Comparison of ENCODE assay signal across 8 cellular contexts in genomic region chr17:68290955-68291835, GRCh38. TPM values are rescaled to one million over a fixed set of nuclear protein-coding genes. Genes with fewer than 3 reads are reported as not detected.
DNase-seq lines count a peak whose midpoint lies in the region; ATAC-seq and TF ChIP-seq lines count a peak whose summit lies in the region.

TSS of gene ARSG (plus strand) at chr17:68291495. CDS start at chr17:68307494, 15,999 bp downstream.
TSS of gene SLC16A6 (minus strand) at chr17:68291127. CDS start at chr17:68278320, 12,807 bp downstream.

- peak; percentile 65 for DNase-seq in GM03348 (ENCODE audit: low spot score)
- DNase-seq in HCEC 1CT: peak; percentile 43
- DNase-seq in MM.1S: peak; percentile 87
- peak; percentile 76 to 88 (median 83) for DNase-seq in T-cell
- DNase-seq in amygdala (lab: John Stamatoyannopoulos, UW): peak in 42 of 56 donors; percentile 4 to 82 (median 48)
- peak; percentile 82 for DNase-seq in hepatocyte (ENCODE audit: low spot score)
- DNase-seq in sciatic nerve (ENCODE audit: low spot score): peak; percentile 75
- no peak for DNase-seq in dedifferentiated amniotic fluid mesenchymal stem cell (ENCODE audit: extremely low spot score)

- H3K27me3 Mint-ChIP-seq in T-cell: no peaks in the 10 kb centered on the region

- peaks cover 53 to 72% (median 61%) of the 10 kb centered on the region in 3 donors for H3K4me1 Mint-ChIP-seq in T-cell

- H3K9me2 ChIP-seq in MM.1S (replicated peaks; ENCODE audit: insufficient read depth, low read length) (no peaks in the 10 kb centered on the region), hepatocyte (replicated peaks; ENCODE audit: insufficient read depth) (no peaks in the 10 kb centered on the region)

- H3K9me3 ChIP-seq in MM.1S (replicated peaks; ENCODE audit: insufficient read depth, low read length) (no peaks in the 10 kb centered on the region), hepatocyte (ENCODE audit: low read depth) (no peaks in the 10 kb centered on the region)

- H3K36me3 ChIP-seq in MM.1S (replicated peaks; ENCODE audit: insufficient read depth, low read length): no peaks in the 10 kb centered on the region
- H3K36me3 ChIP-seq in hepatocyte (replicated peaks; ENCODE audit: insufficient read depth, low read depth): no peaks in the 10 kb centered on the region

- H3K4me1 ChIP-seq in MM.1S (ENCODE audit: low read length) (peaks cover 5% of the 10 kb centered on the region; the same call in 1 of the 2 replicates), hepatocyte (ENCODE audit: insufficient read depth) (peaks cover 11% of the 10 kb centered on the region)

- no peaks in the 10 kb centered on the region for H3K36me3 Mint-ChIP-seq in T-cell

- H2AFZ ChIP-seq in MM.1S (ENCODE audit: low read length) (peak within 1 kb of the TSS; percentile 88), hepatocyte (peak within 1 kb of the TSS; percentile 87)

- H3K9ac ChIP-seq in MM.1S (ENCODE audit: low read length): peak within 1 kb of the TSS; percentile 99

- TF ChIP-seq CTCF in MM.1S (IDR thresholded peaks at IDR 0.05; ENCODE audit: low read length) (no peak), hepatocyte (IDR thresholded peaks at IDR 0.05; ENCODE audit: poor library complexity) (no peak)

- peak within 1 kb of the TSS; percentile 92 for H3K4me3 ChIP-seq in MM.1S (ENCODE audit: low read length)
- H3K4me3 ChIP-seq in hepatocyte: peak within 1 kb of the TSS; percentile 74

- intact Hi-C loops in sciatic nerve (cut with DNase I): no loop called here

- H3F3A ChIP-seq in MM.1S (ENCODE audit: insufficient read depth, low read length): peaks cover 31% of the 10 kb centered on the region

- H3K4me3 Mint-ChIP-seq in T-cell: peak within 1 kb of the TSS; percentile 98 to 99 (median 98)

- 2% methylated on average over 59 of the region's 96 CpGs for WGBS in hepatocyte (ENCODE audit: low lambda C conversion rate, missing lambda C conversion rate)

- H3K27ac ChIP-seq in MM.1S (ENCODE audit: low read length) (peak within 1 kb of the TSS; percentile 91), hepatocyte (no peak within 1 kb of the TSS)

- H3K79me2 ChIP-seq in MM.1S (ENCODE audit: low read length) (no peaks in the 10 kb centered on the region), hepatocyte (no peaks in the 10 kb centered on the region)

- no peaks in the 10 kb centered on the region for H3K9me3 Mint-ChIP-seq in T-cell

- H3K4me2 ChIP-seq in MM.1S (ENCODE audit: low read depth, low read length) (peak within 1 kb of the TSS; percentile 94), hepatocyte (peak within 1 kb of the TSS; percentile 97)

- H3K27ac Mint-ChIP-seq in T-cell: peak within 1 kb of the TSS; percentile 96 to 99

- H4K20me1 ChIP-seq in MM.1S (ENCODE audit: insufficient read depth, low read length) (no peaks in the 10 kb centered on the region), hepatocyte (ENCODE audit: insufficient read depth, poor library complexity, severe bottlenecking) (no peaks in the 10 kb centered on the region)

- POLR2A ChIA-PET in T-cell (lab: Charles Lee): interaction anchor here (0.6 to 0.7 kb wide), 6 partner anchors 42 to 176 kb away, joined by 3 to 4 read pairs (median 3); no protein-coding TSS in a partner anchor

- CTCF ChIA-PET in T-cell (lab: Charles Lee): interaction anchor here in 1 of 2 donors (0.6 to 0.7 kb wide), 2 partner anchors 36 to 110 kb away, joined by 5 read pairs; no protein-coding TSS in a partner anchor

- ATAC-seq in T-cell (replicated peaks in 1 of 4) (peak; percentile 59 to 64 (median 62)), sciatic nerve (peak; percentile 78)

- H3K27me3 ChIP-seq in MM.1S (replicated peaks; ENCODE audit: insufficient read depth, low read length): no peaks in the 10 kb centered on the region
- peaks cover 68% of the 10 kb centered on the region for H3K27me3 ChIP-seq in hepatocyte

RNA-seq across cellular contexts. Expression of gene ARSG, which starts in this region (rescaled TPM):
- 10 to 100 TPM; 14.5 to 22.9 (median 17.8) TPM for total RNA-seq in T-cell
- 1.3 and 3.5 TPM in 2 replicates for total RNA-seq in hepatocyte
- polyA plus RNA-seq in hepatocyte: 1.2 and 1.4 TPM in 2 replicates
- 7.0 TPM for total RNA-seq in sciatic nerve

RNA-seq across cellular contexts. Expression of gene SLC16A6, which starts in this region (rescaled TPM):
- 10 to 100 TPM in 1 of 5 donors, 1 to 10 TPM in 4; 4.4 to 10.5 (median 7.0) TPM for total RNA-seq in T-cell
- total RNA-seq in hepatocyte: 0.44 TPM in 1 of 2 replicates, not detected in the other
- 0.06 and 0.17 TPM in 2 replicates for polyA plus RNA-seq in hepatocyte
- total RNA-seq in sciatic nerve: 1.1 TPM
